Comparison of ENCODE assay signal across 1 cellular context in the genomic region with DNA sequence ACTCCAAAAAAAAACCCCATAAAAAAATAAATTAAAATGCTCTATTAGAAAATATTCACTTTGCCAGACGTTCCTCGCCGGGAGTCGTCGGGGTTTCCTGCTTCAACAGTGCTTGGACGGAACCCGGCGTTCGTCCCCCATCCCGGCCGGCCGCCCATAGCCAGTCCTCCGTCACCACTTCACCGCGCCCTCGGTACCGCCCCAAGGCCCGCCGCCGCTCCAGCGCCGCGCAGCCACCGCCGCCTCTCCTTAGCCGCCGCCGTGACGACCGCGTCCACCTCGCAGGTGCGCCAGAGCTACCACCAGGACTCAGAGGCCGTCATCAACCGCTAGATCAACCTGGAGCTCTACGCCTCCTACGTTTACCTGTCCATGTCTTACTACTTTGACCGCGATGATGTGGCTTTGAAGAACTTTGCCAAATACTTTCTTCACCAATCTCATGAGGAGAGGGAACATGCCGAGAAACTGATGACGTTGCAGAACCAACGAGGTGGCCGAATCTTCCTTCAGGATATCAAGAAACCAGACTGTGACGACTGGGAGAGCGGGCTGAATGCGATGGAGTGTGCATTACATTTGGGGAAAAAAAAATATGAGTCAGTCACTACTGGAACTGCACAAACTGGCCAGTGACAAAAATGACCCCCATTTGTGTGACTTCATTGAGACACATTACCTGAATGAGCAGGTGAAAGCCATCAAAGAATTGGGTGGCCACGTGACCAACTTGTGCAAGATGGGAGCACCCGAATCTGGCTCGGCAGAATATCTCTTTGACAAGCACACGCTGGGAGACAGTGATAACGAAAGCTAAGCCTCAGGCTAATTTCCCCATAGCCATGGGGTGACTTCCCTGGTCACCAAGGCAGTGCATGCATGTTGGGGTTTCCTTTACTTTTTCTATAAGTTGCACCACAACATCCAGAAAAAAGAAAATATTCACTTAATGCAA. TPM values are rescaled to one million over a fixed set of nuclear protein-coding genes. Genes with fewer than 3 reads are reported as not detected.
"Had no signal": no experiment of that assay in that cellular context is flagged by ENCODE, and none has a peak within 500 bp of the region (broad histone marks: within the 10 kb centered on the region; RNA-seq: fewer than 3 reads in every experiment).

No MANE protein-coding gene starts in this region.

RNA-seq across cellular contexts. Expression of a gene that starts 41.2 kb away (rescaled TPM):
- total RNA-seq: natural killer cell had no signal
